Comparison of ENCODE assay signal across 1 cellular context in genomic region chr17:700504-701094, GRCh38.
TF ChIP-seq lines count a peak whose summit lies in the region.

No MANE protein-coding gene starts in this region.

TF ChIP-seq in WTC11, 78 proteins besides CTCF, POLR2A, EP300 and RAD21 (continued from another document):
- TF ChIP-seq, protein P1, sequence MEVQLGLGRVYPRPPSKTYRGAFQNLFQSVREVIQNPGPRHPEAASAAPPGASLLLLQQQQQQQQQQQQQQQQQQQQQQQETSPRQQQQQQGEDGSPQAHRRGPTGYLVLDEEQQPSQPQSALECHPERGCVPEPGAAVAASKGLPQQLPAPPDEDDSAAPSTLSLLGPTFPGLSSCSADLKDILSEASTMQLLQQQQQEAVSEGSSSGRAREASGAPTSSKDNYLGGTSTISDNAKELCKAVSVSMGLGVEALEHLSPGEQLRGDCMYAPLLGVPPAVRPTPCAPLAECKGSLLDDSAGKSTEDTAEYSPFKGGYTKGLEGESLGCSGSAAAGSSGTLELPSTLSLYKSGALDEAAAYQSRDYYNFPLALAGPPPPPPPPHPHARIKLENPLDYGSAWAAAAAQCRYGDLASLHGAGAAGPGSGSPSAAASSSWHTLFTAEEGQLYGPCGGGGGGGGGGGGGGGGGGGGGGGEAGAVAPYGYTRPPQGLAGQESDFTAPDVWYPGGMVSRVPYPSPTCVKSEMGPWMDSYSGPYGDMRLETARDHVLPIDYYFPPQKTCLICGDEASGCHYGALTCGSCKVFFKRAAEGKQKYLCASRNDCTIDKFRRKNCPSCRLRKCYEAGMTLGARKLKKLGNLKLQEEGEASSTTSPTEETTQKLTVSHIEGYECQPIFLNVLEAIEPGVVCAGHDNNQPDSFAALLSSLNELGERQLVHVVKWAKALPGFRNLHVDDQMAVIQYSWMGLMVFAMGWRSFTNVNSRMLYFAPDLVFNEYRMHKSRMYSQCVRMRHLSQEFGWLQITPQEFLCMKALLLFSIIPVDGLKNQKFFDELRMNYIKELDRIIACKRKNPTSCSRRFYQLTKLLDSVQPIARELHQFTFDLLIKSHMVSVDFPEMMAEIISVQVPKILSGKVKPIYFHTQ (CRISPR knock-in tag; IDR thresholded peaks at IDR 0.05): no peak
- TF ChIP-seq ZNF671 (CRISPR knock-in tag; IDR thresholded peaks at IDR 0.05): no peak
